In the genomic region with DNA sequence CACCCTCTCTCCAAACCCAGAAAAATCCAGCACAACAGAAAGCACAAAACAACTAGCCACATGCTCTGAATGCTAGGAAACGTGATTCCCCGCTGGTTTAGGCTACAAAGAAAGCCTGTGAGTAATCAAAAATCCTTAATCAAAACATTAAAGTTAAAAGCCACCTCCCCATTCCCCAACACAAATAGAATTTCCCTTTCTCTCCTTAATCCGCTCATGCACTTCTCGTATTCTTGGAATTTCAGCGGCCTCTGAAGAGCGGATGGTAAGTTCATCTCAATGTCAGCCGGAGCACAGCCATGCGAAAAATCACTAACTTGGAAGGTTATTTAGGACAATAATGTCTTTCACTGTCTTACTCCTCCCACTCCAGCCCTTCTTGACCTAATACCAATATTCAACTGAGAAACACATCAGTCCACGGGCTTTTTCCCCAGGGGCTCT, we compare ENCODE assay signal across 8 cellular contexts.
DNase-seq lines count a peak whose midpoint lies in the region; ATAC-seq, FAIRE-seq and TF ChIP-seq lines count a peak whose summit lies in the region.
"Had no signal": no experiment of that assay in that cellular context is flagged by ENCODE, and none has a peak within 500 bp of the region (broad histone marks: within the 10 kb centered on the region; RNA-seq: fewer than 3 reads in every experiment).

No MANE protein-coding gene starts in this region.

- peaks cover 5% of the 10 kb centered on the region for H4K20me1 ChIP-seq in astrocyte (ENCODE audit: insufficient read depth, low read length)

- TF ChIP-seq CTCF in astrocyte (IDR thresholded peaks at IDR 0.05; ENCODE audit: insufficient read depth, low read depth, low read length), result no peak

- no peaks in the 10 kb centered on the region for H3K9me3 Mint-ChIP-seq in astrocyte (ENCODE audit: unreplicated experiment)
- H3K9me3 Mint-ChIP-seq in CD8-positive, alpha-beta memory T cell, result peaks cover 0 to 7% (median 2%) of the 10 kb centered on the region in 5 donors

- H3K9me3 ChIP-seq in HUES48 (ENCODE audit: control insufficient read depth, insufficient read depth, low read length) (no peaks in the 10 kb centered on the region), astrocyte (ENCODE audit: insufficient read depth, low read depth, low read length) (no peaks in the 10 kb centered on the region), iPS-15b (ENCODE audit: control insufficient read depth, insufficient read depth, low read length) (no peaks in the 10 kb centered on the region)
- no peaks in the 10 kb centered on the region for H3K9me3 ChIP-seq in CD8-positive, alpha-beta memory T cell (ENCODE audit: low read length)

- peak overlapping the region; percentile 8 for H3K27ac Mint-ChIP-seq in astrocyte (ENCODE audit: unreplicated experiment)
- H3K27ac Mint-ChIP-seq in CD8-positive, alpha-beta memory T cell, result no peak overlapping the region

- peak overlapping the region; percentile 98 for H3K4me3 ChIP-seq in HUES48 (ENCODE audit: low read depth, low read length)
- H3K4me3 ChIP-seq in astrocyte (ENCODE audit: insufficient read depth, low read depth, low read length), result peak overlapping the region; percentile 82
- peak overlapping the region; percentile 76 for H3K4me3 ChIP-seq in iPS-15b (ENCODE audit: low read depth, low read length)
- H3K4me3 ChIP-seq in skin epidermis, result peak overlapping the region; percentile 48 to 73 (median 56)
- H3K4me3 ChIP-seq in CD8-positive, alpha-beta memory T cell (ENCODE audit: low read length), result no peak overlapping the region

- H3K36me3 Mint-ChIP-seq in astrocyte (ENCODE audit: low read depth, unreplicated experiment), result peaks cover 2% of the 10 kb centered on the region
- H3K36me3 Mint-ChIP-seq in CD8-positive, alpha-beta memory T cell, result peaks cover 0 to 8% (median 4%) of the 10 kb centered on the region in 3 donors

- H3K4me1 ChIP-seq in HUES48 (ENCODE audit: control insufficient read depth, insufficient read depth, low read length) (peaks cover 43% of the 10 kb centered on the region), astrocyte (ENCODE audit: insufficient read depth, low read length) (peaks cover 10% of the 10 kb centered on the region), iPS-15b (ENCODE audit: control insufficient read depth, insufficient read depth, low read length) (peaks cover 14% of the 10 kb centered on the region)
- no peaks in the 10 kb centered on the region for H3K4me1 ChIP-seq in CD8-positive, alpha-beta memory T cell (ENCODE audit: insufficient read depth, low read length)

- no peak for FAIRE-seq in astrocyte (lab: Jason Lieb, UNC)
- FAIRE-seq: TTC549 had no signal

- CTCF ChIA-PET in CD8-positive, alpha-beta memory T cell (lab: Charles Lee), result no interaction called here

- peak overlapping the region; percentile 86 for H3K27ac ChIP-seq in HUES48 (ENCODE audit: low read depth, low read length)
- peak overlapping the region; percentile 71 for H3K27ac ChIP-seq in astrocyte (ENCODE audit: low read depth, low read length)
- peak overlapping the region in 20 of 21 experiments; percentile 59 to 87 (median 77) for H3K27ac ChIP-seq in skin epidermis
- no peak overlapping the region for H3K27ac ChIP-seq in CD8-positive, alpha-beta memory T cell (ENCODE audit: low read depth, low read length)

- H3K4me2 ChIP-seq in astrocyte (ENCODE audit: low read length), result peak overlapping the region; percentile 98

- H3K4me3 Mint-ChIP-seq in astrocyte (ENCODE audit: unreplicated experiment), result peak overlapping the region; percentile 93
- peak overlapping the region in 1 of 7 donors; percentile 16 for H3K4me3 Mint-ChIP-seq in CD8-positive, alpha-beta memory T cell

- ATAC-seq in HG02763 (IDR thresholded peaks at IDR 0.05; ENCODE audit: unreplicated experiment), result no peak

- no peaks in the 10 kb centered on the region for H3K4me1 Mint-ChIP-seq in astrocyte (ENCODE audit: low read depth, unreplicated experiment)
- H3K4me1 Mint-ChIP-seq in CD8-positive, alpha-beta memory T cell, result peaks cover 2 to 11% (median 5%) of the 10 kb centered on the region in 3 donors

- H3K36me3 ChIP-seq in HUES48 (ENCODE audit: control insufficient read depth, insufficient read depth, low read length) (no peaks in the 10 kb centered on the region), astrocyte (ENCODE audit: insufficient read depth, low read length) (no peaks in the 10 kb centered on the region), iPS-15b (ENCODE audit: control insufficient read depth, insufficient read depth, low read length) (no peaks in the 10 kb centered on the region)
- no peaks in the 10 kb centered on the region for H3K36me3 ChIP-seq in CD8-positive, alpha-beta memory T cell (ENCODE audit: insufficient read depth, low read length)

- DNase-seq in astrocyte (ENCODE audit: low read depth) (peak; percentile 58), HK-2 (ENCODE audit: unreplicated experiment) (no peak)
- DNase-seq in CD8-positive, alpha-beta memory T cell, result no peak

- H3K27me3 Mint-ChIP-seq in astrocyte (ENCODE audit: low read depth, unreplicated experiment), result no peaks in the 10 kb centered on the region
- peaks cover 27 to 57% of the 10 kb centered on the region in 2 donors for H3K27me3 Mint-ChIP-seq in CD8-positive, alpha-beta memory T cell

- H2AFZ ChIP-seq in astrocyte (ENCODE audit: low read depth, low read length), result peak overlapping the region; percentile 85

- H3K79me2 ChIP-seq in astrocyte (ENCODE audit: insufficient read depth, low read length), result peaks cover 24% of the 10 kb centered on the region

- H3K9ac ChIP-seq in HUES48 (ENCODE audit: low read depth, low read length) (peak overlapping the region; percentile 85), astrocyte (ENCODE audit: low read length) (peak overlapping the region; percentile 84), iPS-15b (ENCODE audit: low read depth, low read length) (peak overlapping the region; percentile 63)

- H3K27me3 ChIP-seq in HUES48 (ENCODE audit: control insufficient read depth, insufficient read depth, low read length) (no peaks in the 10 kb centered on the region), astrocyte (ENCODE audit: insufficient read depth, low read length) (no peaks in the 10 kb centered on the region), iPS-15b (ENCODE audit: control insufficient read depth, insufficient read depth, low read length) (no peaks in the 10 kb centered on the region)
- peaks cover 5% of the 10 kb centered on the region for H3K27me3 ChIP-seq in CD8-positive, alpha-beta memory T cell (ENCODE audit: insufficient read depth, low read length, poor library complexity, severe bottlenecking)

- POLR2A ChIA-PET in CD8-positive, alpha-beta memory T cell (lab: Charles Lee), result no interaction called here
